9 cellular contexts compared by ENCODE assay signal in the genomic region with DNA sequence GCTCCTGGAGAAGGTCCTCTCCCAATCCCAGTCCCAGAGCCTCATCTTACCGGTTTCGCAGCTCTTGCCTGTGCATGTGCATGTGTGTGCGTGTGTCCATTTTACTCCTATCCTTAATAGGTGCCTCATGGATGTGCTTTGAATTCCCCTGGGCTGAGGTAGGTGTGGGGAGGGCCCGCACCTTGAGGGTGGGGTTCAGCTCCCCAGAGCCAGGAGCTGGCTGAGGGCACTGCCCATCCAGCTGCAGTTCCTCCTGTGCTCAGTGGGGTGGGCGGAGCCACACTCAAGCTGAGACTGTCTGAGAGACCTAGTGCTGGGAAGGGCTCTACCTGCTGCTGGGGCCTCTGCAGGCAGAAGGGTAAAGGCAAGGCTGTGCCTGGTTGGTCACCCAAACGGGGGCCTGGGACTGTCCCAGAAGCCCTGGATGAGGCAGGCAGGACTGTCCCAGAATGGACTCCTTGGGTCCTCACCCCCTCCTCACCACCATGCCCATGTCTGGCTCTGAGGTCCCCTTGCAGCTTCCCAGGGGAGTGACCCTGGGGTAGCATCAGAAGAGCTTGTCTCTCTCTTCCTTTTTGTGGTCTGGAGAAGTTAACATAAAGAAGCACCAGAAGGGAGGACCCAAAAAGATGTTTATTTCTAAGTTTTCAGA. TPM values are rescaled to one million over a fixed set of nuclear protein-coding genes. Genes with fewer than 3 reads are reported as not detected.
DNase-seq lines count a peak whose midpoint lies in the region; ATAC-seq lines count a peak whose summit lies in the region.
"Had no signal": no experiment of that assay in that cellular context is flagged by ENCODE, and none has a peak within 500 bp of the region (broad histone marks: within the 10 kb centered on the region; RNA-seq: fewer than 3 reads in every experiment).

No MANE protein-coding gene starts in this region.

- DNase-seq in ELR (ENCODE audit: low read depth) (peak; percentile 41), T-cell (no peak), NCI-H1417 (lab: John Stamatoyannopoulos, UW) (no peak), T1000 (lab: John Stamatoyannopoulos, UW) (no peak), NCI-H2029 (lab: John Stamatoyannopoulos, UW) (no peak)
- no peak for DNase-seq in naive thymus-derived CD8-positive, alpha-beta T cell

- CTCF ChIA-PET in T-cell (lab: Charles Lee): interaction anchor here (0.5 to 1.2 kb wide), 2 partner anchors 14 to 147 kb away, joined by 4 read pairs; a partner anchor contains a TSS

- POLR2A ChIA-PET in T-cell (lab: Charles Lee): no interaction called here
- POLR2A ChIA-PET in naive thymus-derived CD8-positive, alpha-beta T cell (lab: Charles Lee): no interaction called here

- no peak overlapping the region for H3K27ac Mint-ChIP-seq in T-cell
- H3K27ac Mint-ChIP-seq in naive thymus-derived CD8-positive, alpha-beta T cell: peak overlapping the region in 3 of 10 donors; percentile 29 to 48 (median 38)

- H3K4me1 Mint-ChIP-seq in T-cell: peaks cover 2 to 6% (median 3%) of the 10 kb centered on the region in 3 donors
- H3K4me1 Mint-ChIP-seq in naive thymus-derived CD8-positive, alpha-beta T cell: peaks cover 0 to 23% (median 10%) of the 10 kb centered on the region in 4 donors
- H3K4me1 Mint-ChIP-seq: central memory CD8-positive, alpha-beta T cell had no signal

- H3K36me3 Mint-ChIP-seq in T-cell: peaks cover 3% of the 10 kb centered on the region
- peaks cover 0 to 5% (median 0%) of the 10 kb centered on the region in 3 donors for H3K36me3 Mint-ChIP-seq in naive thymus-derived CD8-positive, alpha-beta T cell

- H3K27me3 Mint-ChIP-seq in T-cell: peaks cover 9 to 27% of the 10 kb centered on the region in 2 donors
- peaks cover 0 to 31% (median 16%) of the 10 kb centered on the region in 5 donors for H3K27me3 Mint-ChIP-seq in naive thymus-derived CD8-positive, alpha-beta T cell

- no peak overlapping the region for H3K4me3 Mint-ChIP-seq in T-cell
- H3K4me3 Mint-ChIP-seq in naive thymus-derived CD8-positive, alpha-beta T cell: no peak overlapping the region
- H3K4me3 Mint-ChIP-seq: central memory CD8-positive, alpha-beta T cell had no signal

- H3K9me3 Mint-ChIP-seq in T-cell: no peaks in the 10 kb centered on the region
- no peaks in the 10 kb centered on the region for H3K9me3 Mint-ChIP-seq in naive thymus-derived CD8-positive, alpha-beta T cell
- H3K9me3 Mint-ChIP-seq: central memory CD8-positive, alpha-beta T cell had no signal

- ATAC-seq in GM19328 (IDR thresholded peaks at IDR 0.05; ENCODE audit: unreplicated experiment) (peak; percentile 60), HG03135 (IDR thresholded peaks at IDR 0.05; ENCODE audit: unreplicated experiment) (peak; percentile 58), T-cell (replicated peaks in 1 of 4) (peak; percentile 40 to 64 (median 56))
- ATAC-seq in naive thymus-derived CD8-positive, alpha-beta T cell: peak; percentile 65 to 76

RNA-seq across cellular contexts. Expression of a gene that starts 8.9 kb away (rescaled TPM):
- under 1 TPM; 0.10 to 0.51 (median 0.16) TPM for total RNA-seq in T-cell
- total RNA-seq in naive thymus-derived CD8-positive, alpha-beta T cell: not detected
- polyA plus RNA-seq in naive thymus-derived CD8-positive, alpha-beta T cell: under 1 TPM; 0.05 TPM

RNA-seq across cellular contexts. Expression of a gene that starts 24.9 kb away (rescaled TPM):
- 10 to 100 TPM; 11.1 to 20.7 (median 17.2) TPM for total RNA-seq in T-cell
- 10 to 100 TPM; 15.4 to 15.5 TPM for total RNA-seq in naive thymus-derived CD8-positive, alpha-beta T cell
- polyA plus RNA-seq in naive thymus-derived CD8-positive, alpha-beta T cell: 10 to 100 TPM; 11.0 to 15.4 (median 11.6) TPM
